Comparison of ENCODE assay signal across 29 cellular contexts in genomic region chr11:57469268-57469667, GRCh38. TPM values are rescaled to one million over a fixed set of nuclear protein-coding genes. Genes with fewer than 3 reads are reported as not detected.
"Had no signal": no experiment of that assay in that cellular context is flagged by ENCODE, and none has a peak within 500 bp of the region (broad histone marks: within the 10 kb centered on the region; RNA-seq: fewer than 3 reads in every experiment).

No MANE protein-coding gene starts in this region.

- H3K36me3 Mint-ChIP-seq: natural killer cell; stimulated activated memory B cell treated with anti-CD40 and anti-IgM and Interleukin-4, amounts not matched to agents 10 μg/mL and 1 μg/mL and 100 μg/mL, for 72 hours; type B pancreatic cell had no signal

- H3K9me3 ChIP-seq: ovary, psoas muscle, spleen, suprapubic skin, testis, tibial artery, transverse colon, upper lobe of right lung, uterus had no signal

- H2AFZ ChIP-seq: neural progenitor cell, parathyroid adenoma had no signal

- H3K4me1 Mint-ChIP-seq: stimulated activated memory B cell treated with anti-CD40 and anti-IgM and Interleukin-4, amounts not matched to agents 10 μg/mL and 1 μg/mL and 100 μg/mL, for 72 hours had no signal

- H3K27me3 Mint-ChIP-seq: stimulated activated naive CD8-positive, alpha-beta T cell treated with anti-CD3 and anti-CD28 coated beads, Interleukin-15, amount 100 ng/mL, for 72 hours had no signal

- H3K4me3 ChIP-seq: neural progenitor cell, ovary, psoas muscle, skin epidermis, smooth muscle cell, spleen, suprapubic skin, testis, tibial artery, transverse colon, upper lobe of right lung, uterus had no signal

- H3K36me3 ChIP-seq: neural progenitor cell, ovary, spleen, suprapubic skin, tibial artery, transverse colon, upper lobe of right lung, uterus had no signal

- H3K9ac ChIP-seq: neural progenitor cell, parathyroid adenoma had no signal

- H3K27ac Mint-ChIP-seq: natural killer cell; nephron; stimulated activated memory B cell treated with anti-CD40 and anti-IgM and Interleukin-4, amounts not matched to agents 10 μg/mL and 1 μg/mL and 100 μg/mL, for 72 hours; stimulated activated naive CD8-positive, alpha-beta T cell treated with anti-CD3 and anti-CD28 coated beads, Interleukin-15, amount 100 ng/mL, for 72 hours; type B pancreatic cell had no signal

- H3K27ac ChIP-seq: neural progenitor cell, ovary, parathyroid adenoma, psoas muscle, skin epidermis, spleen, suprapubic skin, testis, tibial artery, transverse colon, upper lobe of right lung, uterus had no signal

- H3K79me2 ChIP-seq: parathyroid adenoma had no signal

- DNase-seq: natural killer cell; occipital lobe; ovary; psoas muscle; right cardiac atrium; spleen; stimulated activated CD4-positive, alpha-beta T cell treated with anti-CD3 and anti-CD28 coated beads, Interleukin-12 subunit alpha, Interleukin-12 subunit beta, amount 100 ng/mL, for 4 hours; stimulated activated CD4-positive, alpha-beta T cell treated with anti-CD3 and anti-CD28 coated beads, Interleukin-1b, Interleukin-23, amount 100 ng/mL, for 48 hours; stimulated activated CD4-positive, alpha-beta T cell treated with anti-CD3 and anti-CD28 coated beads, Interleukin-4, amount 100 ng/mL, for 1 hour; stimulated activated CD4-positive, alpha-beta T cell treated with anti-CD3 and anti-CD28 coated beads, Interleukin-4, amount 100 ng/mL, for 4 hours; stimulated activated CD8-positive, alpha-beta memory T cell treated with anti-CD3 and anti-CD28 coated beads, Interleukin-4, amount 100 ng/mL, for 48 hours; stimulated activated naive CD4-positive, alpha-beta T cell; stimulated activated naive CD8-positive, alpha-beta T cell treated with anti-CD3 and anti-CD28 coated beads, Interleukin-15, amount 100 ng/mL, for 72 hours; stimulated activated naive CD8-positive, alpha-beta T cell treated with anti-CD3 and anti-CD28 coated beads, Interleukin-15, Interleukin-2, amounts not matched to agents 100 U/mL and 50 U/mL, for 24 hours; substantia nigra; testis; tibial artery; transverse colon; upper lobe of right lung; uterus had no signal

- H3K4me3 Mint-ChIP-seq: natural killer cell; nephron; neural progenitor cell; stimulated activated memory B cell treated with anti-CD40 and anti-IgM and Interleukin-4, amounts not matched to agents 10 μg/mL and 1 μg/mL and 100 μg/mL, for 72 hours; stimulated activated naive CD8-positive, alpha-beta T cell treated with anti-CD3 and anti-CD28 coated beads, Interleukin-15, amount 100 ng/mL, for 72 hours; type B pancreatic cell had no signal

- H3K9me3 Mint-ChIP-seq: natural killer cell; nephron; neural progenitor cell; stimulated activated memory B cell treated with anti-CD40 and anti-IgM and Interleukin-4, amounts not matched to agents 10 μg/mL and 1 μg/mL and 100 μg/mL, for 72 hours; stimulated activated naive CD8-positive, alpha-beta T cell treated with anti-CD3 and anti-CD28 coated beads, Interleukin-15, amount 100 ng/mL, for 72 hours; type B pancreatic cell had no signal

- ATAC-seq: natural killer cell; psoas muscle; right cardiac atrium; sciatic nerve; stimulated activated memory B cell treated with anti-CD40 and anti-IgM and Interleukin-4, amounts not matched to agents 10 μg/mL and 1 μg/mL and 100 μg/mL, for 72 hours; stimulated activated naive CD8-positive, alpha-beta T cell treated with anti-CD3 and anti-CD28 coated beads, Interleukin-15, amount 100 ng/mL, for 72 hours; stimulated activated naive CD8-positive, alpha-beta T cell treated with anti-CD3 and anti-CD28 coated beads, Interleukin-15, Interleukin-2, amounts not matched to agents 100 U/mL and 50 U/mL, for 24 hours; upper lobe of right lung had no signal

- H3K4me1 ChIP-seq: parathyroid adenoma, psoas muscle, suprapubic skin, testis, tibial artery, transverse colon, upper lobe of right lung, uterus had no signal

- H3K27me3 ChIP-seq: ovary, suprapubic skin, testis, upper lobe of right lung, uterus had no signal

- H3K4me2 ChIP-seq: neural progenitor cell, smooth muscle cell had no signal

RNA-seq across cellular contexts. Expression of gene RTN4RL2, which starts 8.9 kb away (rescaled TPM):
- total RNA-seq: smooth muscle cell had no signal
